Comparison of ENCODE assay signal across 1 cellular context in the genomic region with DNA sequence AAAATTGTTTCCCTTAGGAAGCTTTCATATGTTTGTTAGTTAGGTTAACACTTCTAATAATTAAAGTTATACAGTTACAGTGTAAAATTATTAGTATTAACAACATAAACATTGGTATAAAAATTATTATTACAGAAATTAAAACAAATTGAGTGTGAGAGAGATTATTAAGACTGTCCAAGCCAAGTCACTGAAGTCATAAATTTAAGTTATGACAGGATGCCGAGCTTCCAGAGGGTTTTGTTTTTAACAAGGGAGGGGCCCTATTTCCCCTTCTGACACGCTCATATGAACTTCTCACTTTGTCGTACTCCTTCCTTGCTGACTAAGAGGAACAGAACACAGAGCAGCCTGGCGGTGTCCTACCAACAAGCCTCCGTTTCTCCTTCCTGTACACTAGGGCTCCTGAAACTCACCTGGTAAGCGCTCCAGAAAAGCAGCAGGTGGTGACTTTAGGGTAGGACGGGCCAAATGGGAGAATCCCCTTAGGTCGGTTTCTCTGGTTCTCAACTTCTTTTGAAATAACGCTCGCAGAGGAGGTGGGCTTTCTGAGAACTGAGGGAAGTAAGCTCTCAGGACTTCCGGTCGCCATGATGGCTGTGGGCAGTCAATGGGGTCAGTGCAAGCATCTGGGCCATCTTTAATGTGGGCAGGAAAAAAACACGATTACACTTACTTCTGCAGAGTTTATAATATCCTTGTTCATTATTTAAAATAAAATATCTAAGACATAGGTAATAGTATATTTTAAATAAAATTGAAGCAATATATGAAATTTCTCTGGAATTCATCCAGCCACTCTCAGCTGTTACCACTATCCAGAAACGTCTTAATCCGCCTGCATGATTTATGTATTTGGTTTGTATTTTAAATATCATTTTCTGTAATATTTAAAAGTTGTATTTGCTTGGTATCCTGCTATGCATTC.
TF ChIP-seq lines count a peak whose summit lies in the region.

Gene CARD8 (minus strand): TSS at position 537 of the 928 bp plus-strand sequence. CDS start 14,892 bp downstream, outside the sequence.

TF ChIP-seq in HepG2, 621 proteins besides CTCF, POLR2A, EP300 and RAD21 (continued from another document):
- TF ChIP-seq ZNF574 (CRISPR knock-in tag; IDR thresholded peaks at IDR 0.05) (peak; percentile 86), KMT2A (CRISPR knock-in tag; IDR thresholded peaks at IDR 0.05) (peak; percentile 39; the same call in 1 of the 2 replicates), ZSCAN9 (CRISPR knock-in tag; IDR thresholded peaks at IDR 0.05; ENCODE audit: borderline replicate concordance) (0 out of 2 replicates have a peak, but pooled peaks have one; percentile 45), TFDP1 (CRISPR knock-in tag; IDR thresholded peaks at IDR 0.05; ENCODE audit: borderline replicate concordance) (peak; percentile 42; the same call in 1 of the 2 replicates), ARNT2 (CRISPR knock-in tag; IDR thresholded peaks at IDR 0.05; ENCODE audit: low read depth) (0 out of 2 replicates have a peak, but pooled peaks have one; percentile 51), GATAD1 (CRISPR knock-in tag; IDR thresholded peaks at IDR 0.05) (peak; percentile 58; the same call in 1 of the 2 replicates), ZBTB8A (CRISPR knock-in tag; IDR thresholded peaks at IDR 0.05; ENCODE audit: borderline replicate concordance, low read depth) (no peak), SAP130 (CRISPR knock-in tag; IDR thresholded peaks at IDR 0.05; ENCODE audit: low read depth) (peak; percentile 87), NR2C2 (CRISPR knock-in tag; IDR thresholded peaks at IDR 0.05; ENCODE audit: borderline replicate concordance) (peak; percentile 59; the same call in 1 of the 2 replicates), SP1 (IDR thresholded peaks at IDR 0.05) (no peak), SP1 (CRISPR knock-in tag; IDR thresholded peaks at IDR 0.05) (peak; percentile 45; the same call in 1 of the 2 replicates), HCFC1 (IDR thresholded peaks at IDR 0.05; ENCODE audit: low read depth, low read length) (peak; percentile 77), UBTF (CRISPR knock-in tag; IDR thresholded peaks at IDR 0.05) (0 out of 2 replicates have a peak, but pooled peaks have one; percentile 16), NONO (IDR thresholded peaks at IDR 0.05) (no peak), NONO (CRISPR knock-in tag; conservative IDR thresholded peaks at IDR 0.05) (0 out of 2 replicates have a peak, but pooled peaks have one; percentile 19), THAP11 (CRISPR knock-in tag; IDR thresholded peaks at IDR 0.05) (peak; percentile 89), TAF1 (CRISPR knock-in tag; IDR thresholded peaks at IDR 0.05) (peak; percentile 90; the same call in 1 of the 2 replicates), NFKBIZ (CRISPR knock-in tag; IDR thresholded peaks at IDR 0.05) (no peak), SP140L (CRISPR knock-in tag; IDR thresholded peaks at IDR 0.05; ENCODE audit: borderline replicate concordance) (no peak), ZNF670 (CRISPR knock-in tag; IDR thresholded peaks at IDR 0.05; ENCODE audit: borderline replicate concordance) (no peak), NCOR1 (IDR thresholded peaks at IDR 0.05; ENCODE audit: borderline replicate concordance, low read length) (no peak), KLF6 (CRISPR knock-in tag; IDR thresholded peaks at IDR 0.05) (no peak), KAT8 (CRISPR knock-in tag; IDR thresholded peaks at IDR 0.05) (peak; percentile 84), ZNF850 (CRISPR knock-in tag; conservative IDR thresholded peaks at IDR 0.05) (no peak)
- TF ChIP-seq, protein P1, sequence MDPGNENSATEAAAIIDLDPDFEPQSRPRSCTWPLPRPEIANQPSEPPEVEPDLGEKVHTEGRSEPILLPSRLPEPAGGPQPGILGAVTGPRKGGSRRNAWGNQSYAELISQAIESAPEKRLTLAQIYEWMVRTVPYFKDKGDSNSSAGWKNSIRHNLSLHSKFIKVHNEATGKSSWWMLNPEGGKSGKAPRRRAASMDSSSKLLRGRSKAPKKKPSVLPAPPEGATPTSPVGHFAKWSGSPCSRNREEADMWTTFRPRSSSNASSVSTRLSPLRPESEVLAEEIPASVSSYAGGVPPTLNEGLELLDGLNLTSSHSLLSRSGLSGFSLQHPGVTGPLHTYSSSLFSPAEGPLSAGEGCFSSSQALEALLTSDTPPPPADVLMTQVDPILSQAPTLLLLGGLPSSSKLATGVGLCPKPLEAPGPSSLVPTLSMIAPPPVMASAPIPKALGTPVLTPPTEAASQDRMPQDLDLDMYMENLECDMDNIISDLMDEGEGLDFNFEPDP (CRISPR knock-in tag; conservative IDR thresholded peaks at IDR 0.05), result no peak
